ENCODE assay signal across 11 cellular contexts in genomic region chr10:78802866-78803265, GRCh38.
DNase-seq lines count a peak whose midpoint lies in the region; ATAC-seq and TF ChIP-seq lines count a peak whose summit lies in the region.
"Had no signal": no experiment of that assay in that cellular context is flagged by ENCODE, and none has a peak within 500 bp of the region (broad histone marks: within the 10 kb centered on the region; RNA-seq: fewer than 3 reads in every experiment).

No MANE protein-coding gene starts in this region.

- peaks cover 0 to 17% (median 2%) of the 10 kb centered on the region in 4 donors for H3K4me1 ChIP-seq in Peyer's patch
- H3K4me1 ChIP-seq in prostate gland (replicated peaks), result peaks cover 14% of the 10 kb centered on the region

- no peak for TF ChIP-seq POLR2A in Peyer's patch (IDR thresholded peaks at IDR 0.05)
- TF ChIP-seq POLR2A in prostate gland (IDR thresholded peaks at IDR 0.05), result no peak

- CTCF ChIA-PET in BJ (lab: Yijun Ruan, JAX), result interaction anchor here (1.3 to 1.6 kb wide), 2 partner anchors 128 to 393 kb away, joined by 3 to 5 read pairs; no protein-coding TSS in a partner anchor

- no peak overlapping the region for H3K4me3 ChIP-seq in BJ (ENCODE audit: low read depth, low read length)
- H3K4me3 ChIP-seq in Peyer's patch, result no peak overlapping the region
- H3K4me3 ChIP-seq in fibroblast of villous mesenchyme (ENCODE audit: low read depth, low read length), result no peak overlapping the region
- H3K4me3 ChIP-seq in prostate gland, result no peak overlapping the region

- peak; percentile 60 for DNase-seq in BJ (ENCODE audit: low read depth)
- peak in 1 of 3 donors; percentile 52 for DNase-seq in Peyer's patch
- peak; percentile 69 for DNase-seq in fibroblast of villous mesenchyme (ENCODE audit: low read depth)
- peak; percentile 53 for DNase-seq in prostate gland (ENCODE audit: low spot score)
- no peak for DNase-seq in T-helper 2 cell
- DNase-seq in activated naive CD4-positive, alpha-beta T cell treated with Interleukin-2 at 50 U/mL for 16 hours, result no peak
- no peak for DNase-seq in COLO668 (lab: John Stamatoyannopoulos, UW; ENCODE audit: unreplicated experiment)
- DNase-seq: activated CD4-positive, CD25-positive, alpha-beta regulatory T cell; head of caudate nucleus had no signal

- intact Hi-C loops in prostate gland (cut with DNase I), result loop anchor here (10.0 kb wide), 1 partner anchor 382 kb away; no protein-coding TSS in a partner anchor

- 22% methylated on average over 11 of the region's 11 CpGs for WGBS in prostate gland

- H3K36me3 ChIP-seq in BJ (ENCODE audit: control insufficient read depth, insufficient read depth, low read length) (no peaks in the 10 kb centered on the region), Peyer's patch (no peaks in the 10 kb centered on the region), prostate gland (no peaks in the 10 kb centered on the region)

- H3K27me3 ChIP-seq in BJ (ENCODE audit: control insufficient read depth, insufficient read depth, low read length) (peaks cover 8% of the 10 kb centered on the region), Peyer's patch (no peaks in the 10 kb centered on the region), prostate gland (replicated peaks; ENCODE audit: insufficient read depth) (no peaks in the 10 kb centered on the region)

- no peak for ATAC-seq in GM18517 (IDR thresholded peaks at IDR 0.05; ENCODE audit: unreplicated experiment)

- H3K27ac ChIP-seq in Peyer's patch (peak overlapping the region; percentile 36 to 66 (median 44)), prostate gland (peak overlapping the region; percentile 64 to 79)
- H3K27ac ChIP-seq: parathyroid adenoma had no signal

- POLR2A ChIA-PET in BJ (lab: Charles Lee), result interaction anchor here (0.6 kb wide), 1 partner anchor 12 kb away, joined by 16 read pairs; no protein-coding TSS in a partner anchor

- H3K9me3 ChIP-seq in Peyer's patch, result no peaks in the 10 kb centered on the region
- no peaks in the 10 kb centered on the region for H3K9me3 ChIP-seq in prostate gland

- TF ChIP-seq CTCF in BJ (IDR thresholded peaks at IDR 0.05; ENCODE audit: insufficient read depth, low read depth, low read length), result no peak
- TF ChIP-seq CTCF in Peyer's patch (IDR thresholded peaks at IDR 0.05), result no peak
- TF ChIP-seq CTCF in fibroblast of villous mesenchyme (IDR thresholded peaks at IDR 0.05; ENCODE audit: insufficient read depth, low read depth, low read length), result no peak
- no peak for TF ChIP-seq CTCF in prostate gland (IDR thresholded peaks at IDR 0.05)

Comparison
In these comparisons a context has a peak if more than half of its experiments do, and no peak if none do; other contexts are left out.
1. DNase-seq: peak in BJ (single experiment), fibroblast of villous mesenchyme (single experiment) and prostate gland (single experiment); none in T-helper 2 cell (0 of 5), activated naive CD4-positive, alpha-beta T cell treated with Interleukin-2 at 50 U/mL for 16 hours (single experiment) and COLO668 (single experiment).